17 cellular contexts compared by ENCODE assay signal in the genomic region with DNA sequence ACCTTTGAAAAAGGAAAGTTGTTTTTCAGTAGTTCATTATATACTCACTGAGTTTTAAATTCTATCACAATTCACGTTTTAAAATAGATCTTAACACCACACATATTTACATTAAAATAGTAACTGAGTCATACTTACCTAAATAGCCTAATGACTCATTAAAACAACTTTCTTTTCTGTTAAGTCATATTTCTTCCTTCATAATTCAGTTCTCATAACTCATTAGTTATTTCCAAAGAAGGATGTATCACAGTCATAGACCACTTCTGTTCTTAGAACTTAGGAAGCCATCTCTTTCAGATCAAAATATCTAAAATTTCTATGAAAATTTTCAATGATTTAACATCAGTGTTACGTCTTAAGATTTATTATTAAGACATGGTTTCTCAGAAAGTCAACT.
A peak's percentile ranks its signal among the peaks of the same experiment; 100 is the strongest.
DNase-seq lines count a peak whose midpoint lies in the region; ATAC-seq, FAIRE-seq and TF ChIP-seq lines count a peak whose summit lies in the region.
"Had no signal": no experiment of that assay in that cellular context is flagged by ENCODE, and none has a peak within 500 bp of the region (broad histone marks: within the 10 kb centered on the region; RNA-seq: fewer than 3 reads in every experiment).

No MANE protein-coding gene starts in this region.

- no peak overlapping the region for H3K4me3 Mint-ChIP-seq in activated naive CD8-positive, alpha-beta T cell treated with anti-CD3 and anti-CD28 coated beads, Interleukin-2, amount 50 U/mL, for 24 hours
- H3K4me3 Mint-ChIP-seq: central memory CD8-positive, alpha-beta T cell had no signal

- FAIRE-seq in islet of Langerhans (lab: Jason Lieb, UNC): peak; percentile 88
- FAIRE-seq in HTR-8/SVneo (lab: Jason Lieb, UNC): no peak
- FAIRE-seq: GM12892 had no signal

- no peak for TF ChIP-seq CTCF in GM20000 (IDR thresholded peaks at IDR 0.05; ENCODE audit: extremely low read depth, missing control alignments)

- no peaks in the 10 kb centered on the region for H3K9me3 Mint-ChIP-seq in activated naive CD8-positive, alpha-beta T cell treated with anti-CD3 and anti-CD28 coated beads, Interleukin-2, amount 50 U/mL, for 24 hours
- H3K9me3 Mint-ChIP-seq: central memory CD8-positive, alpha-beta T cell had no signal

- no peaks in the 10 kb centered on the region for H3K27me3 Mint-ChIP-seq in activated naive CD8-positive, alpha-beta T cell treated with anti-CD3 and anti-CD28 coated beads, Interleukin-2, amount 50 U/mL, for 24 hours

- peaks cover 2% of the 10 kb centered on the region for H3K36me3 Mint-ChIP-seq in activated naive CD8-positive, alpha-beta T cell treated with anti-CD3 and anti-CD28 coated beads, Interleukin-2, amount 50 U/mL, for 24 hours (ENCODE audit: low read depth)

- DNase-seq in EH (ENCODE audit: low read depth): peak; percentile 7
- peak; percentile 23 for DNase-seq in GM20000 (ENCODE audit: low spot score)
- DNase-seq in activated naive CD8-positive, alpha-beta T cell treated with anti-CD3 and anti-CD28 coated beads, Interleukin-2, amount 50 U/mL, for 24 hours: no peak
- DNase-seq in HTR-8/SVneo (ENCODE audit: insufficient read length, low spot score): no peak
- DNase-seq: activated CD4-positive, alpha-beta T cell treated with anti-CD3 and anti-CD28 coated beads, Interleukin-2, amount 50 U/mL, for 4 hours; heart left ventricle; left colon; MM.1S; NCI-H2171 treated with DMSO at 0.1 percent for 48 hours; posterior cingulate gyrus; SHP77 treated with DMSO at 0.1 percent for 48 hours; testis had no signal

- H3K27ac Mint-ChIP-seq in activated naive CD8-positive, alpha-beta T cell treated with anti-CD3 and anti-CD28 coated beads, Interleukin-2, amount 50 U/mL, for 24 hours: peak overlapping the region; percentile 50

- ATAC-seq in activated naive CD8-positive, alpha-beta T cell treated with anti-CD3 and anti-CD28 coated beads, Interleukin-2, amount 50 U/mL, for 24 hours: peak; percentile 61
- ATAC-seq in GM21619 (IDR thresholded peaks at IDR 0.05; ENCODE audit: unreplicated experiment) (no peak), HG03045 (IDR thresholded peaks at IDR 0.05; ENCODE audit: unreplicated experiment) (no peak)
- ATAC-seq: heart left ventricle, left colon had no signal

- H3K4me1 Mint-ChIP-seq in activated naive CD8-positive, alpha-beta T cell treated with anti-CD3 and anti-CD28 coated beads, Interleukin-2, amount 50 U/mL, for 24 hours: peaks cover 31% of the 10 kb centered on the region
- H3K4me1 Mint-ChIP-seq: central memory CD8-positive, alpha-beta T cell had no signal

Comparison
In these comparisons a context has a peak if more than half of its experiments do, and no peak if none do; other contexts are left out.
1. DNase-seq: peak in EH (single experiment) and GM20000 (single experiment); none in activated naive CD8-positive, alpha-beta T cell treated with anti-CD3 and anti-CD28 coated beads, Interleukin-2, amount 50 U/mL, for 24 hours (single experiment) and HTR-8/SVneo (single experiment).